In the genomic region with DNA sequence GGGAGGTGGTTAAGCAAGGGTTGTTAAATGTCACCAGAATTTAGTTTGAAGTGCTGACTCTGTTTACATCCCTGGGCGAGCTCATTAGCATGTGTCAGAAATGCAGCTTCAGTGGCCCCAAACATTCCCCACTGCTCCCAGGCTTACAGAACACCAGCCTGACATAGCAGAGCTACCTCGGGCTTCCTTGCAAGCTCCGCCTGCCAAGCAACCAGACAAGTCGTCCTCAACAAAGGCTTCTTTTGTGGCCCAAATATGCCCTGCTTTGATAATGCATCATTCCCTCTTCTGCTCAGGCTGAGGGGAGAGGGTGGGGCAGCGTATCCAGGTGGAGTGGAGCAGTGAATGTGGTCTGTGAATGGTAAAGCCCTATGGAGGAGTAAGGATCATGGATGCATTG, we compare ENCODE assay signal across 18 cellular contexts.
"Had no signal": no experiment of that assay in that cellular context is flagged by ENCODE, and none has a peak within 500 bp of the region (broad histone marks: within the 10 kb centered on the region; RNA-seq: fewer than 3 reads in every experiment).

No MANE protein-coding gene starts in this region.

- H3K9me3 ChIP-seq: psoas muscle, sigmoid colon, stomach, thyroid gland had no signal

- H2AFZ ChIP-seq: neural progenitor cell had no signal

- DNase-seq: cortex of kidney; dorsolateral prefrontal cortex; effector CD4-positive, alpha-beta T cell; kidney; mesenchymal stem cell; midbrain; naive thymus-derived CD4-positive, alpha-beta T cell; psoas muscle; right cardiac atrium; sigmoid colon; stimulated activated CD4-positive, alpha-beta T cell treated with anti-CD3 and anti-CD28 coated beads, Interleukin-2, amount 100 ng/mL, for 24 hours; stimulated activated CD4-positive, alpha-beta T cell treated with anti-CD3 and anti-CD28 coated beads, Interleukin-4, amount 100 ng/mL, for 24 hours; stimulated activated naive CD4-positive, alpha-beta T cell treated with Interleukin-2 at 50 U/mL for 16 hours; stomach; thyroid gland; trophoblast cell had no signal

- H3K27me3 ChIP-seq: dorsolateral prefrontal cortex, neural progenitor cell, sigmoid colon, stomach, thyroid gland had no signal

- H3K36me3 ChIP-seq: neural progenitor cell, thyroid gland had no signal

- H3K4me1 ChIP-seq: neural progenitor cell, psoas muscle, sigmoid colon, stomach, thyroid gland had no signal

- H3K4me2 ChIP-seq: neural progenitor cell had no signal

- H3K4me3 ChIP-seq: dorsolateral prefrontal cortex, lung, neural progenitor cell, psoas muscle, sigmoid colon, stomach, thyroid gland had no signal

- H3K9ac ChIP-seq: neural progenitor cell had no signal

- H3K27ac ChIP-seq: dorsolateral prefrontal cortex, neural progenitor cell, psoas muscle, sigmoid colon, stomach, thyroid gland had no signal
